ENCODE assay signal across 11 cellular contexts in the genomic region with DNA sequence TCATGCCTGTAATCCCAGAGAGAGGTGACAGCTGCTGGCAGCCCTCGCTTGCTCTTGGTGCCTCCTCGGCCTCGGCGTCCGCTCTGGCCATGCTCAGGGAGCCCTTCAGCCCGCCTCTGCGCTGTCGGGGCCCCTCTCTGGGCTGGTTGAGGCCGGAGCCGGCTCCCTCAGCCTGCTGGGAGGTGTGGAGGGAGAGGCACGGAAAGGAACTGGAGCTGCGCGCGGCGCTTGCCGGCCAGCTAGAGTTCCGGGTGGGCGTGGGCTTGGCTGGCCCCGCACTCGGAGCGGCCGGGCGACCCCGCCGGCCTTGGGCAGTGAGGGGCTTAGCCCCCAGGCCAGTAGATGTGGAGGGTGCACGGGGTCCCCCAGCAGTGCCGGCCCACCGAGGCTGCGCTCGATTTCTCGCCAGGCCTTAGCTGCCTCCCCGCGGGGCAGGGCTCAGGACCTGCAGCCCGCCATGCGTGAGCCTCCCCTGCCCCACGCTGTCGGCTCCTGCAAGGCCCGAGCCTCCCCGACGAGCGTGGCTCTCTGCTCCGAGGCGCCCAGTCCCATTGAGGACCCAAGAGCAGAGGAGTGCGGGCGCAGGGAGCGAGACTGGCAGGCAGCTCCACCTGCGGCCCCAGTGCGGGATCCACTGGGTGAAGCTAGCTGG. TPM values are rescaled to one million over a fixed set of nuclear protein-coding genes. Genes with fewer than 3 reads are reported as not detected.
DNase-seq lines count a peak whose midpoint lies in the region; ATAC-seq, FAIRE-seq and TF ChIP-seq lines count a peak whose summit lies in the region.
"Had no signal": no experiment of that assay in that cellular context is flagged by ENCODE, and none has a peak within 500 bp of the region (broad histone marks: within the 10 kb centered on the region; RNA-seq: fewer than 3 reads in every experiment).

No MANE protein-coding gene starts in this region.

- no peaks in the 10 kb centered on the region for H3K27me3 Mint-ChIP-seq in memory B cell

- H3K79me2 ChIP-seq in ACC112 (ENCODE audit: control insufficient read depth, insufficient read depth, low read length, unreplicated experiment) = no peaks in the 10 kb centered on the region

- H3K4me1 ChIP-seq in ACC112 (ENCODE audit: control insufficient read depth, insufficient read depth, low read length, unreplicated experiment) (no peaks in the 10 kb centered on the region), HAP-1 (peaks cover 8% of the 10 kb centered on the region)

- no peak for FAIRE-seq in bronchial epithelial cell (lab: Jason Lieb, UNC)

- DNase-seq in HAP-1 (ENCODE audit: low spot score in 2 of 2) (peak; percentile 6 to 64), bronchial epithelial cell (ENCODE audit: low read depth) (no peak), memory B cell (ENCODE audit: low spot score in 2 of 2) (no peak), NCI-H2227 (lab: John Stamatoyannopoulos, UW; ENCODE audit: unreplicated experiment) (no peak), A172 (ENCODE audit: low spot score) (no peak)
- DNase-seq: activated CD4-positive, alpha-beta T cell treated with anti-CD3 and anti-CD28 coated beads, Interleukin-2, amount 10 ng/mL, durations not matched to agents 24 days and 14 days had no signal

- peaks cover 8% of the 10 kb centered on the region for H3K4me1 Mint-ChIP-seq in memory B cell

- H3K36me3 ChIP-seq in ACC112 (ENCODE audit: insufficient read depth, low read length) (no peaks in the 10 kb centered on the region), HAP-1 (replicated peaks) (no peaks in the 10 kb centered on the region), bronchial epithelial cell (ENCODE audit: control insufficient read depth, insufficient read depth, low read length) (no peaks in the 10 kb centered on the region)

- no peak overlapping the region for H3K27ac ChIP-seq in ACC112 (ENCODE audit: low read depth, low read length)

- H3K9me3 Mint-ChIP-seq in memory B cell = peaks cover 8% of the 10 kb centered on the region

- H3K27me3 ChIP-seq in ACC112 (ENCODE audit: insufficient read depth, low read length) = peaks cover 10% of the 10 kb centered on the region
- no peaks in the 10 kb centered on the region for H3K27me3 ChIP-seq in HAP-1 (ENCODE audit: low read depth)
- no peaks in the 10 kb centered on the region for H3K27me3 ChIP-seq in bronchial epithelial cell (ENCODE audit: control insufficient read depth, insufficient read depth, low read length)

- TF ChIP-seq CTCF in bronchial epithelial cell (IDR thresholded peaks at IDR 0.05; ENCODE audit: insufficient read depth, low read length, severe bottlenecking) = no peak

- peaks cover 6% of the 10 kb centered on the region; the same call in 1 of the 2 replicates for H3K9me3 ChIP-seq in HAP-1

- H2AFZ ChIP-seq in ACC112 (ENCODE audit: low read length, unreplicated experiment) = no peak overlapping the region

- peaks cover 2% of the 10 kb centered on the region for H3K36me3 Mint-ChIP-seq in memory B cell

- ATAC-seq in memory B cell (ENCODE audit: low read depth) (no peak), GM21360 (IDR thresholded peaks at IDR 0.05; ENCODE audit: unreplicated experiment) (no peak), GM21825 (IDR thresholded peaks at IDR 0.05; ENCODE audit: unreplicated experiment) (no peak)
- ATAC-seq: HCT116 had no signal

- in situ Hi-C loops in HAP-1 (cut with MboI; ENCODE audit: low sequenced_read_pairs) = no loop called here

- no peak overlapping the region for H3K27ac Mint-ChIP-seq in memory B cell
- H3K27ac Mint-ChIP-seq: activated CD4-positive, alpha-beta T cell treated with anti-CD3 and anti-CD28 coated beads, Interleukin-2, amount 10 ng/mL, durations not matched to agents 24 days and 14 days had no signal

- H3K4me3 ChIP-seq in ACC112 (ENCODE audit: low read depth, low read length) (peak overlapping the region; percentile 66), HAP-1 (peak overlapping the region; percentile 43), bronchial epithelial cell (ENCODE audit: low read depth, low read length) (peak overlapping the region; percentile 14)

- peak overlapping the region; percentile 77 for H3K4me3 Mint-ChIP-seq in memory B cell
- H3K4me3 Mint-ChIP-seq: activated CD4-positive, alpha-beta T cell treated with anti-CD3 and anti-CD28 coated beads, Interleukin-2, amount 10 ng/mL, durations not matched to agents 24 days and 14 days had no signal

RNA-seq across cellular contexts. Expression of a gene that starts 34.6 kb away (rescaled TPM):
- total RNA-seq in bronchial epithelial cell = 2.1 and 2.7 TPM in 2 replicates
- total RNA-seq in A172 (2014; rRNA removed; shearing (Covaris generic)) = 15.2 and 16.5 TPM in 2 replicates
- total RNA-seq: skeletal muscle tissue had no signal

RNA-seq across cellular contexts. Expression of a gene that starts 34.9 kb away (rescaled TPM):
- total RNA-seq in bronchial epithelial cell = 12.2 and 25.5 TPM in 2 replicates
- 34.7 and 45.3 TPM in 2 replicates for total RNA-seq in A172 (2014; rRNA removed; shearing (Covaris generic))

Comparison
In these comparisons a context has a peak if more than half of its experiments do, and no peak if none do; other contexts are left out.
1. H3K4me3 ChIP-seq: peak in every context shown above with its lines; median percentile 66 in ACC112; 43 in HAP-1; 14 in bronchial epithelial cell.
2. DNase-seq: peak in HAP-1 (2 of 2); none in bronchial epithelial cell (single experiment), memory B cell (0 of 2), NCI-H2227 (single experiment) and A172 (single experiment).